In genomic region chr18:52992041-52992440, GRCh38 we compare ENCODE assay signal across 13 cellular contexts.
DNase-seq lines count a peak whose midpoint lies in the region; ATAC-seq and TF ChIP-seq lines count a peak whose summit lies in the region.
"Had no signal": no experiment of that assay in that cellular context is flagged by ENCODE, and none has a peak within 500 bp of the region (broad histone marks: within the 10 kb centered on the region; RNA-seq: fewer than 3 reads in every experiment).

No MANE protein-coding gene starts in this region.

- no peak overlapping the region for H3K4me3 ChIP-seq in mammary epithelial cell (replicated peaks in 1 of 3; ENCODE audit: insufficient read depth in 1 of 3, low read depth in 2 of 3, low read length in 3 of 3)
- H3K4me3 ChIP-seq: dorsolateral prefrontal cortex had no signal

- no peak overlapping the region for H3K27ac ChIP-seq in mammary epithelial cell (ENCODE audit: insufficient read depth, low read depth, low read length)
- H3K27ac ChIP-seq: dorsolateral prefrontal cortex, parathyroid adenoma had no signal

- no peak for ATAC-seq in activated CD4-positive, CD25-positive, alpha-beta regulatory T cell treated with anti-CD3 and anti-CD28 coated beads, Interleukin-2, amount 50 U/mL, for 24 hours
- ATAC-seq in GM18505 (IDR thresholded peaks at IDR 0.05; ENCODE audit: unreplicated experiment) (no peak), left cardiac atrium (no peak)

- DNase-seq in T47D (ENCODE audit: low read depth in 1 of 2, low spot score in 1 of 2) (peak; percentile 4 to 27), mammary epithelial cell (no peak), NCI-H82 (lab: John Stamatoyannopoulos, UW) (peak; percentile 72), endothelial cell (ENCODE audit: low spot score) (peak; percentile 36), left cardiac atrium (no peak), DMS79 treated with DMSO at 0.1 percent for 48 hours (lab: John Stamatoyannopoulos, UW) (no peak)
- DNase-seq: activated CD4-positive, alpha-beta T cell treated with anti-CD3 and anti-CD28 coated beads, Interleukin-2, amount 50 U/mL, for 48 hours; dorsolateral prefrontal cortex had no signal

- H3K36me3 Mint-ChIP-seq in endothelial cell (ENCODE audit: low read depth, unreplicated experiment) = no peaks in the 10 kb centered on the region
- H3K36me3 Mint-ChIP-seq: activated naive CD4-positive, alpha-beta T cell treated with anti-CD3 and anti-CD28 coated beads, Interleukin-2, amount 50 U/mL, for 24 hours; memory B cell had no signal

- in situ Hi-C loops in T47D (cut with HindIII; ENCODE audit: low pct_unique_long_range_greater_than_20kb, low sequenced_read_pairs) = no loop called here
- in situ Hi-C loops in mammary epithelial cell (cut with MboI; ENCODE audit: low sequenced_read_pairs in 2 of 2) = no loop called here

- H2AFZ ChIP-seq in mammary epithelial cell (ENCODE audit: low read depth, low read length) = no peak overlapping the region
- H2AFZ ChIP-seq: parathyroid adenoma had no signal

- H3K27me3 Mint-ChIP-seq in endothelial cell (ENCODE audit: unreplicated experiment) = no peaks in the 10 kb centered on the region
- H3K27me3 Mint-ChIP-seq: activated naive CD4-positive, alpha-beta T cell treated with anti-CD3 and anti-CD28 coated beads, Interleukin-2, amount 50 U/mL, for 24 hours; memory B cell had no signal

- dilution Hi-C loops in mammary epithelial cell (cut with HindIII; ENCODE audit: low sequenced_read_pairs) = no loop called here

- no peaks in the 10 kb centered on the region for H3K79me2 ChIP-seq in mammary epithelial cell (ENCODE audit: insufficient read depth, low read length)
- H3K79me2 ChIP-seq: parathyroid adenoma had no signal

- H3K27ac Mint-ChIP-seq in endothelial cell (ENCODE audit: unreplicated experiment) = no peak overlapping the region
- H3K27ac Mint-ChIP-seq: activated naive CD4-positive, alpha-beta T cell treated with anti-CD3 and anti-CD28 coated beads, Interleukin-2, amount 50 U/mL, for 24 hours; memory B cell had no signal

- 0% methylated on average over 1 of the region's 6 CpGs for WGBS in mammary epithelial cell (ENCODE audit: low coverage, missing lambda C conversion rate)

- peak in 1 of 2 donors; percentile 16 for TF ChIP-seq CTCF in mammary epithelial cell (conservative IDR thresholded peaks at IDR 0.05 in 1 of 2, IDR thresholded peaks at IDR 0.05 in 1 of 2; ENCODE audit: extremely low read depth in 1 of 2, insufficient read depth in 1 of 2, low read depth in 1 of 2, low read length in 2 of 2)
- TF ChIP-seq CTCF in endothelial cell (IDR thresholded peaks at IDR 0.05; ENCODE audit: unreplicated experiment) = no peak

- TF ChIP-seq POLR2A in GM18505 (IDR thresholded peaks at IDR 0.05; ENCODE audit: borderline replicate concordance, extremely low read depth, insufficient read depth, insufficient read length) = no peak

- H3K9me3 ChIP-seq in mammary epithelial cell (replicated peaks; ENCODE audit: insufficient read depth, low read length) = no peaks in the 10 kb centered on the region

- H3K4me2 ChIP-seq in mammary epithelial cell (ENCODE audit: insufficient read depth, low read depth, low read length) = no peak overlapping the region

- H3K9me3 Mint-ChIP-seq in endothelial cell (ENCODE audit: unreplicated experiment) = no peaks in the 10 kb centered on the region

- no peaks in the 10 kb centered on the region for H3K27me3 ChIP-seq in mammary epithelial cell (ENCODE audit: insufficient read depth, low read length)
- H3K27me3 ChIP-seq: dorsolateral prefrontal cortex had no signal

- H3K9ac ChIP-seq in mammary epithelial cell (ENCODE audit: insufficient read depth, low read length) = no peak overlapping the region
- H3K9ac ChIP-seq: parathyroid adenoma had no signal

- H4K20me1 ChIP-seq in mammary epithelial cell (ENCODE audit: insufficient read depth, low read length) = no peaks in the 10 kb centered on the region

- no peak overlapping the region for H3K4me3 Mint-ChIP-seq in endothelial cell (ENCODE audit: unreplicated experiment)
- H3K4me3 Mint-ChIP-seq: activated naive CD4-positive, alpha-beta T cell treated with anti-CD3 and anti-CD28 coated beads, Interleukin-2, amount 50 U/mL, for 24 hours; memory B cell had no signal

- H3K4me1 ChIP-seq in mammary epithelial cell (ENCODE audit: insufficient read depth, low read length) = no peaks in the 10 kb centered on the region
- H3K4me1 ChIP-seq: parathyroid adenoma had no signal

- intact Hi-C loops in mammary epithelial cell (cut with micrococcal nuclease) = no loop called here
- intact Hi-C loops in left cardiac atrium (cut with DNase I) = no loop called here

- no peaks in the 10 kb centered on the region for H3K4me1 Mint-ChIP-seq in endothelial cell (ENCODE audit: unreplicated experiment)
- H3K4me1 Mint-ChIP-seq: activated naive CD4-positive, alpha-beta T cell treated with anti-CD3 and anti-CD28 coated beads, Interleukin-2, amount 50 U/mL, for 24 hours; memory B cell had no signal

- CTCF ChIA-PET in mammary epithelial cell (lab: Charles Lee; ENCODE audit: low non-redundant PET) = interaction anchor here (0.8 kb wide), 1 partner anchor 1477 kb away, joined by 4 read pairs; no protein-coding TSS in a partner anchor

- BruUV-seq in mammary epithelial cell (replicated peaks; lab: Mats Ljungman, UMichigan) = no TSS peak

- no peaks in the 10 kb centered on the region for H3K36me3 ChIP-seq in mammary epithelial cell (ENCODE audit: insufficient read depth, low read length)

Comparison
In these comparisons a context has a peak if more than half of its experiments do, and no peak if none do; other contexts are left out.
1. DNase-seq: peak in T47D (2 of 2), NCI-H82 (single experiment) and endothelial cell (single experiment); none in mammary epithelial cell (single experiment), left cardiac atrium (single experiment) and DMS79 treated with DMSO at 0.1 percent for 48 hours (single experiment).